Comparison of ENCODE assay signal across 9 cellular contexts in the genomic region with DNA sequence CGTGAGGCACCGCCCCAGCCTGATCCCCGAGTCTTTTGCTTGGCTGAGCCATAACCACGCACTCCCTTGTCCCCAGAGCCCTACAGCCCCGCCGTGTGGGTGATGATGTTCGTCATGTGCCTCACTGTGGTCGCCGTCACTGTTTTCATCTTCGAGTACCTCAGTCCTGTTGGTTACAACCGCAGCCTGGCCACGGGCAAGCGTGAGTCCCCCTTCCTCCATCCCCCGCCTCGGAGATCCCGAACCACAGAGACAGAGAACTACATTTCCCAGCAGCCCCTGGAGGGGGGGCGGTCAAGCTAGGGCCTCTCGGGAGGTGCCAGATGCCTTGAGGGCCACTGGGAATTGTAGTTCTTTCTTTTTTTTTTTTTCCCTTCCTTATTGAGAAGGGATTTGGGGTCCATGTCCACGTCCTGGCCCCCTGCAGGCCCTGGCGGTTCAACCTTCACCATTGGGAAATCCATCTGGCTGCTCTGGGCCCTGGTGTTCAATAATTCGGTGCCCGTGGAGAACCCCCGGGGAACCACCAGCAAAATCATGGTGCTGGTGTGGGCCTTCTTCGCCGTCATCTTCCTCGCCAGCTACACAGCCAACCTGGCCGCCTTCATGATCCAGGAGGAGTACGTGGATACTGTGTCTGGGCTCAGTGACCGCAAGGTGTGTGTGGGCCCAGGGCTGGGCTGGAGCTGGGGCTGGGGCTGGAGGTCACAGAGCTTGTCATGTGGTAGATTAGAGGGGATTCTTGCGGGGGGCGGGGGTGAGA. TPM values are rescaled to one million over a fixed set of nuclear protein-coding genes. Genes with fewer than 3 reads are reported as not detected.
DNase-seq lines count a peak whose midpoint lies in the region; ATAC-seq, FAIRE-seq and TF ChIP-seq lines count a peak whose summit lies in the region.
"Had no signal": no experiment of that assay in that cellular context is flagged by ENCODE, and none has a peak within 500 bp of the region (broad histone marks: within the 10 kb centered on the region; RNA-seq: fewer than 3 reads in every experiment).

No MANE protein-coding gene starts in this region.

- H3K4me3 ChIP-seq in GM12864 (ENCODE audit: low read depth, low read length) (peak overlapping the region; percentile 50), astrocyte (ENCODE audit: insufficient read depth, low read depth, low read length) (no peak overlapping the region), stomach (peak overlapping the region in 1 of 4 donors; percentile 9), esophagus muscularis mucosa (no peak overlapping the region)
- H3K4me3 ChIP-seq: lung had no signal

- no peak for FAIRE-seq in astrocyte (lab: Jason Lieb, UNC)

- TF ChIP-seq POLR2A in stomach (IDR thresholded peaks at IDR 0.05): no peak
- TF ChIP-seq POLR2A in esophagus muscularis mucosa (IDR thresholded peaks at IDR 0.05; ENCODE audit: low read depth): no peak

- H3K27me3 ChIP-seq in astrocyte (ENCODE audit: insufficient read depth, low read length) (no peaks in the 10 kb centered on the region), stomach (peaks cover 0 to 54% (median 22%) of the 10 kb centered on the region in 3 donors), esophagus muscularis mucosa (peaks cover 0 to 49% (median 24%) of the 10 kb centered on the region in 4 donors)

- TF ChIP-seq CTCF in GM12864 (IDR thresholded peaks at IDR 0.05; ENCODE audit: low read depth, low read length, missing control alignments): no peak
- no peak for TF ChIP-seq CTCF in astrocyte (IDR thresholded peaks at IDR 0.05; ENCODE audit: insufficient read depth, low read depth, low read length)
- TF ChIP-seq CTCF in stomach (IDR thresholded peaks at IDR 0.05): no peak
- no peak for TF ChIP-seq CTCF in esophagus muscularis mucosa (IDR thresholded peaks at IDR 0.05)

- no peaks in the 10 kb centered on the region for H3K9me3 ChIP-seq in astrocyte (ENCODE audit: insufficient read depth, low read depth, low read length)
- no peaks in the 10 kb centered on the region for H3K9me3 ChIP-seq in stomach
- H3K9me3 ChIP-seq in esophagus muscularis mucosa: no peaks in the 10 kb centered on the region

- H3K4me1 Mint-ChIP-seq in astrocyte (ENCODE audit: low read depth, unreplicated experiment): peaks cover 8% of the 10 kb centered on the region

- peak overlapping the region; percentile 66 for H3K4me2 ChIP-seq in astrocyte (ENCODE audit: low read length)

- no peaks in the 10 kb centered on the region for H3K79me2 ChIP-seq in astrocyte (ENCODE audit: insufficient read depth, low read length)

- H3K4me1 ChIP-seq in astrocyte (ENCODE audit: insufficient read depth, low read length): peaks cover 14% of the 10 kb centered on the region
- peaks cover 15 to 19% (median 18%) of the 10 kb centered on the region in 4 donors for H3K4me1 ChIP-seq in stomach
- H3K4me1 ChIP-seq in esophagus muscularis mucosa: peaks cover 4 to 17% (median 16%) of the 10 kb centered on the region in 4 donors

- peak overlapping the region; percentile 87 for H3K27ac Mint-ChIP-seq in astrocyte (ENCODE audit: unreplicated experiment)

- TF ChIP-seq EP300 in stomach (IDR thresholded peaks at IDR 0.05) (no peak), esophagus muscularis mucosa (IDR thresholded peaks at IDR 0.05) (no peak)

- no peak for DNase-seq in GM12864 (ENCODE audit: low read depth)
- peak; percentile 57 for DNase-seq in T-helper 9 cell
- DNase-seq in astrocyte (ENCODE audit: low read depth): no peak
- DNase-seq in midbrain (lab: John Stamatoyannopoulos, UW): peak; percentile 26
- peak; percentile 49 for DNase-seq in stomach
- DNase-seq in esophagus muscularis mucosa (ENCODE audit: extremely low spot score): no peak
- no peak for DNase-seq in NCI-H510A treated with DMSO at 0.1 percent for 48 hours (lab: John Stamatoyannopoulos, UW)

- H3K27me3 Mint-ChIP-seq in astrocyte (ENCODE audit: low read depth, unreplicated experiment): no peaks in the 10 kb centered on the region

- H2AFZ ChIP-seq in astrocyte (ENCODE audit: low read depth, low read length): peak overlapping the region; percentile 63

- ATAC-seq in HG02973 (IDR thresholded peaks at IDR 0.05; ENCODE audit: unreplicated experiment): peak; percentile 72

- no peak overlapping the region for H3K27ac ChIP-seq in astrocyte (ENCODE audit: low read depth, low read length)
- H3K27ac ChIP-seq in stomach: no peak overlapping the region
- H3K27ac ChIP-seq in esophagus muscularis mucosa (replicated peaks in 1 of 4): no peak overlapping the region

- no peaks in the 10 kb centered on the region for H3K9me3 Mint-ChIP-seq in astrocyte (ENCODE audit: unreplicated experiment)

- no peak overlapping the region for H3K9ac ChIP-seq in astrocyte (ENCODE audit: low read length)

- intact Hi-C loops in stomach (cut with DNase I; ENCODE audit: low total_unique reads) (no loop called here), esophagus muscularis mucosa (cut with DNase I) (no loop called here)

- no peak overlapping the region for H3K4me3 Mint-ChIP-seq in astrocyte (ENCODE audit: unreplicated experiment)

- H4K20me1 ChIP-seq in astrocyte (ENCODE audit: insufficient read depth, low read length): no peaks in the 10 kb centered on the region

- H3K36me3 Mint-ChIP-seq in astrocyte (ENCODE audit: low read depth, unreplicated experiment): peaks cover 20% of the 10 kb centered on the region

- no peaks in the 10 kb centered on the region for H3K36me3 ChIP-seq in astrocyte (ENCODE audit: insufficient read depth, low read length)
- no peaks in the 10 kb centered on the region for H3K36me3 ChIP-seq in stomach
- no peaks in the 10 kb centered on the region for H3K36me3 ChIP-seq in esophagus muscularis mucosa

- WGBS in stomach, 5 donors: 57 to 65% (median 63%) methylated on average over 31 of the region's 31 CpGs
- 72% methylated on average over 30 of the region's 31 CpGs for WGBS in esophagus muscularis mucosa

RNA-seq across cellular contexts. Expression of gene GRIN2D, which starts 25.9 kb away (rescaled TPM):
- total RNA-seq in astrocyte: 6.2 and 9.3 TPM in 2 replicates
- total RNA-seq in stomach: 1 to 10 TPM in 1 of 5 donors, under 1 TPM in 2, not detected in 2; 0.14 to 1.8 (median 0.37) TPM
- polyA plus RNA-seq in stomach: under 1 TPM in 2 of 3 donors, not detected in 1; 0.06 to 0.10 TPM
- total RNA-seq in esophagus muscularis mucosa: under 1 TPM; 0.19 to 0.42 (median 0.37) TPM

RNA-seq across cellular contexts. Expression of gene GRWD1, which starts 26.4 kb away (rescaled TPM):
- 35.6 and 41.4 TPM in 2 replicates for total RNA-seq in astrocyte
- 10 to 100 TPM in 4 of 5 donors, 1 to 10 TPM in 1; 5.8 to 49.4 (median 18.5) TPM for total RNA-seq in stomach
- 10 to 100 TPM in 2 of 3 donors, 1 to 10 TPM in 1; 7.6 to 13.9 (median 12.8) TPM for polyA plus RNA-seq in stomach
- 10 to 100 TPM; 19.5 to 42.9 (median 31.7) TPM for total RNA-seq in esophagus muscularis mucosa

RNA-seq across cellular contexts. Expression of gene KDELR1, which starts 28.0 kb away (rescaled TPM):
- 370 and 396 TPM in 2 replicates for total RNA-seq in astrocyte
- total RNA-seq in stomach: 100 to 1,000 TPM in 1 of 5 donors, 10 to 100 TPM in 4; 45.8 to 123 (median 67.7) TPM
- polyA plus RNA-seq in stomach: 10 to 100 TPM; 69.8 to 93.8 (median 72.0) TPM
- 100 to 1,000 TPM in 1 of 4 donors, 10 to 100 TPM in 3; 55.2 to 105 (median 77.6) TPM for total RNA-seq in esophagus muscularis mucosa

RNA-seq across cellular contexts. Expression of gene KCNJ14, which starts 36.0 kb away (rescaled TPM):
- total RNA-seq in astrocyte: 1.4 TPM in 2 replicates
- 1 to 10 TPM in 2 of 5 donors, under 1 TPM in 1, not detected in 2; 0.92 to 4.6 (median 1.0) TPM for total RNA-seq in stomach
- polyA plus RNA-seq in stomach: under 1 TPM in 2 of 3 donors, not detected in 1; 0.19 to 0.75 TPM
- under 1 TPM; 0.42 to 0.86 (median 0.51) TPM for total RNA-seq in esophagus muscularis mucosa

RNA-seq across cellular contexts. Expression of gene CYTH2, which starts 49.8 kb away (rescaled TPM):
- total RNA-seq in astrocyte: 62.4 and 67.1 TPM in 2 replicates
- 100 to 1,000 TPM in 2 of 5 donors, 10 to 100 TPM in 3; 39.3 to 229 (median 75.9) TPM for total RNA-seq in stomach
- polyA plus RNA-seq in stomach: 10 to 100 TPM; 46.3 to 63.7 (median 48.8) TPM
- total RNA-seq in esophagus muscularis mucosa: 10 to 100 TPM; 40.1 to 50.7 (median 48.4) TPM

Comparison
In these comparisons a context has a peak if more than half of its experiments do, and no peak if none do; other contexts are left out.
1. DNase-seq: peak in T-helper 9 cell (single experiment), midbrain (single experiment) and stomach (single experiment); none in GM12864 (single experiment), astrocyte (single experiment), esophagus muscularis mucosa (single experiment) and NCI-H510A treated with DMSO at 0.1 percent for 48 hours (single experiment).